16 cellular contexts compared by ENCODE assay signal in the genomic region with DNA sequence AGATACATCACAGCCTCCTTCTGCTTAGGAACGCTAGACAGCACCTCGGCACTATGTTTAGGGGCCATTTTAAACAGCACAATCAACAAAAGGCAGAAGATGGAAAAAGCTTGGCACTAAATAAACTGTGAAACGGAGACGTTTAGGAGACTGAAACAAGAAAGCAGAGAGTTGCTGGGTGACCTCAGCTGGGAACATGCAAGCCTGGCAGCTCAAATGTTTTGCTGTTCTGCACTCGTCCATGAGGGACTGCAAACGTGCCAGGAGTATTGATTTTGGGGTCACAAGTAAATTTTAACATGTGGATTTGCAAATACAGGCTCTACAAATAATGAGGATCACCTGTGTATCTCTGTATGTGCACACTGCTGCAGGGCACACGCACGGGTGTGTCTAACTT.
"Had no signal": no experiment of that assay in that cellular context is flagged by ENCODE, and none has a peak within 500 bp of the region (broad histone marks: within the 10 kb centered on the region; RNA-seq: fewer than 3 reads in every experiment).

No MANE protein-coding gene starts in this region.

- H3K4me1 Mint-ChIP-seq: naive thymus-derived CD8-positive, alpha-beta T cell had no signal

- H3K4me3 ChIP-seq: esophagus squamous epithelium, gastroesophageal sphincter, mucosa of descending colon, tibial nerve, upper lobe of right lung had no signal

- H3K4me3 Mint-ChIP-seq: dendritic cell treated with granulocyte-macrophage colony-stimulating factor and Interleukin-4, amounts not matched to agents 40 ng/mL and 50 ng/mL, for 4 days; effector memory CD8-positive, alpha-beta T cell; naive thymus-derived CD8-positive, alpha-beta T cell had no signal

- H3K4me1 ChIP-seq: upper lobe of right lung had no signal

- DNase-seq: cerebellar nuclear complex; effector memory CD8-positive, alpha-beta T cell; esophagus squamous epithelium; foreskin fibroblast; glutamatergic neuron; islet precursor cell; mucosa of descending colon; naive thymus-derived CD8-positive, alpha-beta T cell; small intestine; stimulated activated CD4-positive, alpha-beta T cell treated with anti-CD3 and anti-CD28 coated beads, Interleukin-12 subunit alpha, Interleukin-12 subunit beta, amount 100 ng/mL, for 4 hours; stimulated activated naive CD8-positive, alpha-beta T cell treated with anti-CD3 and anti-CD28 coated beads, Interleukin-15, Interleukin-2, amounts not matched to agents 100 U/mL and 50 U/mL, for 24 hours; upper lobe of right lung had no signal

- H3K27me3 ChIP-seq: esophagus squamous epithelium, gastroesophageal sphincter, neutrophil, tibial nerve, upper lobe of right lung had no signal

- H3K36me3 ChIP-seq: esophagus squamous epithelium, gastroesophageal sphincter, neutrophil, tibial nerve, upper lobe of right lung had no signal

- H3K36me3 Mint-ChIP-seq: naive thymus-derived CD8-positive, alpha-beta T cell had no signal

- H3K27ac Mint-ChIP-seq: dendritic cell treated with granulocyte-macrophage colony-stimulating factor and Interleukin-4, amounts not matched to agents 40 ng/mL and 50 ng/mL, for 4 days; effector memory CD8-positive, alpha-beta T cell; naive thymus-derived CD8-positive, alpha-beta T cell had no signal

- H3K9me3 Mint-ChIP-seq: dendritic cell treated with granulocyte-macrophage colony-stimulating factor and Interleukin-4, amounts not matched to agents 40 ng/mL and 50 ng/mL, for 4 days; effector memory CD8-positive, alpha-beta T cell; naive thymus-derived CD8-positive, alpha-beta T cell had no signal

- H3K27ac ChIP-seq: esophagus squamous epithelium, gastroesophageal sphincter, neutrophil, tibial nerve, upper lobe of right lung had no signal

- H3K27me3 Mint-ChIP-seq: dendritic cell treated with granulocyte-macrophage colony-stimulating factor and Interleukin-4, amounts not matched to agents 40 ng/mL and 50 ng/mL, for 4 days had no signal

- H3K9me3 ChIP-seq: esophagus squamous epithelium, gastroesophageal sphincter, mucosa of descending colon, neutrophil, tibial nerve, upper lobe of right lung had no signal
